ENCODE assay signal across 32 cellular contexts in genomic region chr12:119699199-119699765, GRCh38. TPM values are rescaled to one million over a fixed set of nuclear protein-coding genes. Genes with fewer than 3 reads are reported as not detected.
A peak's percentile ranks its signal among the peaks of the same experiment; 100 is the strongest.
DNase-seq lines count a peak whose midpoint lies in the region; FAIRE-seq and TF ChIP-seq lines count a peak whose summit lies in the region.
"Had no signal": no experiment of that assay in that cellular context is flagged by ENCODE, and none has a peak within 500 bp of the region (broad histone marks: within the 10 kb centered on the region; RNA-seq: fewer than 3 reads in every experiment).

No MANE protein-coding gene starts in this region.

- H3K9me3 ChIP-seq in kidney (ENCODE audit: control insufficient read depth in 1 of 2, low read length in 2 of 2) (no peaks in the 10 kb centered on the region), thyroid gland (no peaks in the 10 kb centered on the region)
- H3K9me3 ChIP-seq: lower lobe of right lung, SJSA1, stomach had no signal

- no peaks in the 10 kb centered on the region for H3K4me1 Mint-ChIP-seq in activated T-helper 2 cell treated with anti-CD3 and anti-CD28 coated beads, Interferon-gamma antibody, Interleukin-2, Interleukin-4, amounts not matched to agents 10 μg/mL and 5 μg/mL and 100 μg/mL, durations not matched to agents 14 hours and 24 hours and 36 hours (ENCODE audit: low read depth)
- H3K4me1 Mint-ChIP-seq: activated CD8-positive, alpha-beta memory T cell treated with anti-CD3 and anti-CD28 coated beads, Interleukin-2, amount 10 ng/mL, durations not matched to agents 7 days and 5 days; natural killer cell had no signal

- peaks cover 40% of the 10 kb centered on the region for H3K36me3 Mint-ChIP-seq in activated T-helper 2 cell treated with anti-CD3 and anti-CD28 coated beads, Interferon-gamma antibody, Interleukin-2, Interleukin-4, amounts not matched to agents 10 μg/mL and 5 μg/mL and 100 μg/mL, durations not matched to agents 14 hours and 24 hours and 36 hours (ENCODE audit: low read depth)
- H3K36me3 Mint-ChIP-seq: natural killer cell, type B pancreatic cell had no signal

- no peaks in the 10 kb centered on the region for H3K27me3 ChIP-seq in thyroid gland
- H3K27me3 ChIP-seq: SJSA1, stomach had no signal

- H3K4me1 ChIP-seq in kidney (ENCODE audit: control insufficient read depth in 1 of 2, insufficient read depth in 1 of 2, low read depth in 1 of 2, low read length in 2 of 2) (peaks cover 15 to 40% of the 10 kb centered on the region in 2 donors), thyroid gland (peaks cover 26 to 34% of the 10 kb centered on the region in 2 donors)
- H3K4me1 ChIP-seq: lower lobe of right lung, SJSA1 had no signal

- peak overlapping the region in 1 of 2 donors; percentile 46 for H3K9ac ChIP-seq in kidney (ENCODE audit: low read length in 2 of 2)

- WGBS in thyroid gland, 2 donors: 33 to 69% methylated on average over 11 of the region's 11 CpGs

- intact Hi-C loops in kidney (cut with DNase I): no loop called here
- intact Hi-C loops in thyroid gland (cut with DNase I): no loop called here
- intact Hi-C loops in activated T-helper 2 cell treated with anti-CD3 and anti-CD28 coated beads, Interferon-gamma antibody, Interleukin-2, Interleukin-4, amounts not matched to agents 10 μg/mL and 5 μg/mL and 100 μg/mL, durations not matched to agents 14 hours and 24 hours and 36 hours (cut with micrococcal nuclease): no loop called here

- H3K36me3 ChIP-seq in kidney (ENCODE audit: control insufficient read depth in 1 of 2, insufficient read depth in 2 of 2, low read length in 2 of 2): no peaks in the 10 kb centered on the region
- no peaks in the 10 kb centered on the region for H3K36me3 ChIP-seq in thyroid gland

- no peaks in the 10 kb centered on the region for H3K27me3 Mint-ChIP-seq in activated T-helper 2 cell treated with anti-CD3 and anti-CD28 coated beads, Interferon-gamma antibody, Interleukin-2, Interleukin-4, amounts not matched to agents 10 μg/mL and 5 μg/mL and 100 μg/mL, durations not matched to agents 14 hours and 24 hours and 36 hours (ENCODE audit: low read depth)
- H3K27me3 Mint-ChIP-seq: activated CD8-positive, alpha-beta memory T cell treated with anti-CD3 and anti-CD28 coated beads, Interleukin-2, amount 10 ng/mL, durations not matched to agents 7 days and 5 days; CD4-positive, alpha-beta T cell; type B pancreatic cell had no signal

- FAIRE-seq in kidney (lab: Jason Lieb, UNC): no peak
- FAIRE-seq: bronchial epithelial cell, GM19239, HTR-8/SVneo, small intestine had no signal

- no peak overlapping the region for H3K27ac Mint-ChIP-seq in activated T-helper 2 cell treated with anti-CD3 and anti-CD28 coated beads, Interferon-gamma antibody, Interleukin-2, Interleukin-4, amounts not matched to agents 10 μg/mL and 5 μg/mL and 100 μg/mL, durations not matched to agents 14 hours and 24 hours and 36 hours
- H3K27ac Mint-ChIP-seq: activated CD8-positive, alpha-beta memory T cell treated with anti-CD3 and anti-CD28 coated beads, Interleukin-2, amount 10 ng/mL, durations not matched to agents 7 days and 5 days; activated naive CD4-positive, alpha-beta T cell treated with anti-CD3 and anti-CD28 coated beads for 36 hours; CD4-positive, alpha-beta T cell; natural killer cell; type B pancreatic cell had no signal

- H3K4me3 Mint-ChIP-seq in activated T-helper 2 cell treated with anti-CD3 and anti-CD28 coated beads, Interferon-gamma antibody, Interleukin-2, Interleukin-4, amounts not matched to agents 10 μg/mL and 5 μg/mL and 100 μg/mL, durations not matched to agents 14 hours and 24 hours and 36 hours (ENCODE audit: low read depth): no peak overlapping the region
- H3K4me3 Mint-ChIP-seq: activated CD8-positive, alpha-beta memory T cell treated with anti-CD3 and anti-CD28 coated beads, Interleukin-2, amount 10 ng/mL, durations not matched to agents 7 days and 5 days; activated naive CD4-positive, alpha-beta T cell treated with anti-CD3 and anti-CD28 coated beads for 36 hours; CD4-positive, alpha-beta T cell; natural killer cell; type B pancreatic cell had no signal

- peak; percentile 19 for DNase-seq in DMS79 treated with DMSO at 0.1 percent for 48 hours (lab: John Stamatoyannopoulos, UW)
- peak; percentile 24 for DNase-seq in astrocyte of the hippocampus (ENCODE audit: low read depth, low spot score)
- DNase-seq in kidney: peak; percentile 91
- DNase-seq in thyroid gland: peak; percentile 93 to 94
- no peak for DNase-seq in LoVo (ENCODE audit: low spot score)
- no peak for DNase-seq in activated T-helper 2 cell treated with anti-CD3 and anti-CD28 coated beads, Interferon-gamma antibody, Interleukin-2, Interleukin-4, amounts not matched to agents 10 μg/mL and 5 μg/mL and 100 μg/mL, durations not matched to agents 14 hours and 24 hours and 36 hours (ENCODE audit: low spot score)
- DNase-seq in GDM1 (lab: John Stamatoyannopoulos, UW): no peak
- DNase-seq: activated CD8-positive, alpha-beta memory T cell treated with anti-CD3 and anti-CD28 coated beads, Interleukin-2, amount 10 ng/mL, durations not matched to agents 7 days and 5 days; activated naive CD4-positive, alpha-beta T cell treated with anti-CD3 and anti-CD28 coated beads for 36 hours; activated T-cell treated with anti-CD3 and anti-CD28 coated beads, Interleukin-2, amount 50 U/mL, for 48 hours; AML-193; CD4-positive, alpha-beta T cell; dermis blood vessel endothelial cell; glutamatergic neuron; H7; islet precursor cell; KBM-7; lower lobe of right lung; natural killer cell; NCI-H1436 treated with DMSO at 0.1 percent for 48 hours; NCI-H446 treated with DMSO at 0.1 percent for 48 hours; NCI-H82; retina; RPMI8226; small intestine; stimulated activated CD4-positive, alpha-beta T cell treated with anti-CD3 and anti-CD28 coated beads, Interleukin-1b, Interleukin-23, amount 100 ng/mL, for 48 hours; stomach had no signal

- peak in 1 of 2 donors; percentile 54 for TF ChIP-seq POLR2A in thyroid gland (IDR thresholded peaks at IDR 0.05)

- peak overlapping the region in 1 of 2 donors; percentile 13 for H3K4me3 ChIP-seq in kidney (ENCODE audit: low read length in 2 of 2)
- no peak overlapping the region for H3K4me3 ChIP-seq in thyroid gland (replicated peaks in 1 of 3)
- H3K4me3 ChIP-seq: lower lobe of right lung, SJSA1, stomach had no signal

- peak overlapping the region; percentile 73 to 84 for H3K27ac ChIP-seq in kidney (ENCODE audit: low read depth in 2 of 2, low read length in 2 of 2)
- H3K27ac ChIP-seq in thyroid gland: peak overlapping the region; percentile 84 to 90 (median 89)
- H3K27ac ChIP-seq: lower lobe of right lung, SJSA1, stomach had no signal

- TF ChIP-seq CTCF in kidney (IDR thresholded peaks at IDR 0.05; ENCODE audit: borderline replicate concordance, extremely low read depth, insufficient read depth) (no peak), thyroid gland (IDR thresholded peaks at IDR 0.05) (peak in 5 of 6 experiments; percentile 20 to 82 (median 39))

- no peaks in the 10 kb centered on the region for H3K9me3 Mint-ChIP-seq in activated T-helper 2 cell treated with anti-CD3 and anti-CD28 coated beads, Interferon-gamma antibody, Interleukin-2, Interleukin-4, amounts not matched to agents 10 μg/mL and 5 μg/mL and 100 μg/mL, durations not matched to agents 14 hours and 24 hours and 36 hours
- H3K9me3 Mint-ChIP-seq: activated naive CD4-positive, alpha-beta T cell treated with anti-CD3 and anti-CD28 coated beads for 36 hours; CD4-positive, alpha-beta T cell; natural killer cell; type B pancreatic cell had no signal

RNA-seq across cellular contexts. Expression of gene PRKAB1, which starts 31.3 kb away (rescaled TPM):
- total RNA-seq in kidney (165 TPM), thyroid gland (100 to 1,000 TPM in 1 of 4 donors, 10 to 100 TPM in 3; 22.5 to 197 (median 32.3) TPM)
- 79.9 TPM for polyA plus RNA-seq in kidney (ENCODE audit: insufficient read depth, low read depth, low replicate concordance)
- total RNA-seq in activated T-helper 2 cell treated with anti-CD3 and anti-CD28 coated beads, Interferon-gamma antibody, Interleukin-2, Interleukin-4, amounts not matched to agents 10 μg/mL and 5 μg/mL and 100 μg/mL, durations not matched to agents 14 hours and 24 hours and 36 hours: 26.8 and 28.2 TPM in 2 replicates

Comparison
In these comparisons a context has a peak if more than half of its experiments do, and no peak if none do; other contexts are left out.
1. DNase-seq: peak in DMS79 treated with DMSO at 0.1 percent for 48 hours (single experiment), astrocyte of the hippocampus (single experiment), kidney (single experiment) and thyroid gland (2 of 2); none in LoVo (single experiment), activated T-helper 2 cell treated with anti-CD3 and anti-CD28 coated beads, Interferon-gamma antibody, Interleukin-2, Interleukin-4, amounts not matched to agents 10 μg/mL and 5 μg/mL and 100 μg/mL, durations not matched to agents 14 hours and 24 hours and 36 hours (single experiment) and GDM1 (single experiment).